ENCODE assay signal across 8 cellular contexts in the genomic region with DNA sequence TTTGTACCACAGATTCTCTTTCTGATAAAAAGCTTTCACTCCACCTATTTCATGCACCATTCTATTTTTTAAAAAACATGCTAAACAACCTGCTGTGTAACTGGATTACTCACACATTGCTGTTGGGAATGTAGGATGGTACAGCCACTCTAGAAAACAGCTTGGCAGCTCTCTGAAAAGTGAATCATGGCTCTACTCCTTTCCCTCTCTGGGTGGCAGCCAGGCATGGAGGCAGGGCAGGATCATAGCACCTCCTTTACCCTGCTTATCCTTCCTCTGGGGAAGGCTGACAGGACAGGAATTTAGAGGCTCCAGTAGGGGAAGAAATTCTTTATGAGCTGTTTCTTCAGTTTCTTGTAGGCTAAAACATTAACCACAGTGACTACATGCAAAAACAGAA. TPM values are rescaled to one million over a fixed set of nuclear protein-coding genes. Genes with fewer than 3 reads are reported as not detected.
DNase-seq lines count a peak whose midpoint lies in the region; ATAC-seq and TF ChIP-seq lines count a peak whose summit lies in the region.

No MANE protein-coding gene starts in this region.

- no peaks in the 10 kb centered on the region for H3K9me3 ChIP-seq in body of pancreas
- no peaks in the 10 kb centered on the region for H3K9me3 ChIP-seq in uterus
- no peaks in the 10 kb centered on the region for H3K9me3 ChIP-seq in colonic mucosa

- peak overlapping the region; percentile 18 for H3K27ac Mint-ChIP-seq in stimulated activated naive CD8-positive, alpha-beta T cell treated with anti-CD3 and anti-CD28 coated beads, Interleukin-15, Interleukin-2, amounts not matched to agents 100 ng/mL and 50 ng/mL, for 24 hours

- no peak for ATAC-seq in stimulated activated naive CD8-positive, alpha-beta T cell treated with anti-CD3 and anti-CD28 coated beads, Interleukin-15, Interleukin-2, amounts not matched to agents 100 U/mL and 50 U/mL, for 24 hours
- peak; percentile 47 for ATAC-seq in body of pancreas

- no peaks in the 10 kb centered on the region for H3K27me3 ChIP-seq in body of pancreas
- no peaks in the 10 kb centered on the region for H3K27me3 ChIP-seq in uterus
- H3K27me3 ChIP-seq in colonic mucosa: no peaks in the 10 kb centered on the region

- no peaks in the 10 kb centered on the region for H3K27me3 Mint-ChIP-seq in stimulated activated naive CD8-positive, alpha-beta T cell treated with anti-CD3 and anti-CD28 coated beads, Interleukin-15, Interleukin-2, amounts not matched to agents 100 ng/mL and 50 ng/mL, for 24 hours

- H3K4me3 ChIP-seq in body of pancreas: no peak overlapping the region
- H3K4me3 ChIP-seq in uterus: no peak overlapping the region
- H3K4me3 ChIP-seq in colonic mucosa: no peak overlapping the region

- peaks cover 13% of the 10 kb centered on the region for H3K4me1 ChIP-seq in body of pancreas
- no peaks in the 10 kb centered on the region for H3K4me1 ChIP-seq in uterus
- H3K4me1 ChIP-seq in colonic mucosa: no peaks in the 10 kb centered on the region

- TF ChIP-seq POLR2A in body of pancreas (IDR thresholded peaks at IDR 0.05): no peak
- TF ChIP-seq POLR2A in uterus (IDR thresholded peaks at IDR 0.05): no peak

- no peak overlapping the region for H3K4me3 Mint-ChIP-seq in stimulated activated naive CD8-positive, alpha-beta T cell treated with anti-CD3 and anti-CD28 coated beads, Interleukin-15, Interleukin-2, amounts not matched to agents 100 ng/mL and 50 ng/mL, for 24 hours

- H3K36me3 ChIP-seq in body of pancreas (replicated peaks in 1 of 2; ENCODE audit: insufficient read depth in 1 of 2, low read depth in 2 of 2) (no peaks in the 10 kb centered on the region), uterus (no peaks in the 10 kb centered on the region), colonic mucosa (no peaks in the 10 kb centered on the region)

- H3K4me1 Mint-ChIP-seq in stimulated activated naive CD8-positive, alpha-beta T cell treated with anti-CD3 and anti-CD28 coated beads, Interleukin-15, Interleukin-2, amounts not matched to agents 100 ng/mL and 50 ng/mL, for 24 hours (ENCODE audit: low read depth): peaks cover 47% of the 10 kb centered on the region

- H3K9ac ChIP-seq in colonic mucosa (ENCODE audit: low read depth in 2 of 2, low read length in 2 of 2): no peak overlapping the region

- H3K27ac ChIP-seq in body of pancreas (no peak overlapping the region), uterus (no peak overlapping the region), colonic mucosa (no peak overlapping the region)

- H3K36me3 Mint-ChIP-seq in stimulated activated naive CD8-positive, alpha-beta T cell treated with anti-CD3 and anti-CD28 coated beads, Interleukin-15, Interleukin-2, amounts not matched to agents 100 ng/mL and 50 ng/mL, for 24 hours (ENCODE audit: low read depth): peaks cover 7% of the 10 kb centered on the region

- TF ChIP-seq CTCF in body of pancreas (IDR thresholded peaks at IDR 0.05) (no peak), uterus (IDR thresholded peaks at IDR 0.05) (no peak), colonic mucosa (IDR thresholded peaks at IDR 0.05) (no peak)

- no peak for DNase-seq in stimulated activated naive CD8-positive, alpha-beta T cell treated with anti-CD3 and anti-CD28 coated beads, Interleukin-15, Interleukin-2, amounts not matched to agents 100 U/mL and 50 U/mL, for 24 hours
- peak; percentile 18 to 46 (median 24) for DNase-seq in body of pancreas
- DNase-seq in kidney tubule cell (ENCODE audit: low spot score): peak; percentile 98
- DNase-seq in uterus: peak; percentile 21 to 46
- DNase-seq in colonic mucosa: no peak
- no peak for DNase-seq in DMS153 treated with DMSO at 0.1 percent for 48 hours (lab: John Stamatoyannopoulos, UW; ENCODE audit: unreplicated experiment)
- no peak for DNase-seq in NCI-H2171 (lab: John Stamatoyannopoulos, UW)

- H3K9me3 Mint-ChIP-seq in stimulated activated naive CD8-positive, alpha-beta T cell treated with anti-CD3 and anti-CD28 coated beads, Interleukin-15, Interleukin-2, amounts not matched to agents 100 ng/mL and 50 ng/mL, for 24 hours: no peaks in the 10 kb centered on the region

- intact Hi-C loops in body of pancreas (cut with DNase I): no loop called here
- intact Hi-C loops in uterus (cut with DNase I; ENCODE audit: low total_unique reads): no loop called here
- intact Hi-C loops in colonic mucosa (cut with DNase I): no loop called here

RNA-seq across cellular contexts. Expression of a gene that starts 6.7 kb away (rescaled TPM):
- 1 to 10 TPM in 1 of 2 donors, not detected in 1; 1.6 TPM for total RNA-seq in body of pancreas
- 10 to 100 TPM in 1 of 4 donors, 1 to 10 TPM in 3; 1.5 to 40.9 (median 2.7) TPM for total RNA-seq in uterus
- total RNA-seq in colonic mucosa: 1 to 10 TPM in 1 of 2 donors, under 1 TPM in 1; 0.84 to 1.6 TPM

RNA-seq across cellular contexts. Expression of a gene that starts 34.1 kb away (rescaled TPM):
- total RNA-seq in body of pancreas (1 to 10 TPM; 7.3 to 9.9 TPM), uterus (10 to 100 TPM in 1 of 4 donors, 1 to 10 TPM in 2, under 1 TPM in 1; 0.51 to 38.7 (median 8.0) TPM), colonic mucosa (10 to 100 TPM; 11.1 to 11.8 TPM)

RNA-seq across cellular contexts. Expression of a gene that starts 50.0 kb away (rescaled TPM):
- total RNA-seq in body of pancreas (100 to 1,000 TPM; 660 to 698 TPM), uterus (1,000 to 10,000 TPM in 3 of 4 donors, 100 to 1,000 TPM in 1; 875 to 4,841 (median 1,355) TPM), colonic mucosa (100 to 1,000 TPM; 829 to 885 TPM)

RNA-seq across cellular contexts. Expression of a gene that starts 50.5 kb away (rescaled TPM):
- total RNA-seq in body of pancreas (1 to 10 TPM in 1 of 2 donors, not detected in 1; 1.3 TPM), uterus (1 to 10 TPM in 1 of 4 donors, under 1 TPM in 2, not detected in 1; 0.64 to 2.9 (median 0.83) TPM), colonic mucosa (1 to 10 TPM in 1 of 2 donors, under 1 TPM in 1; 0.62 to 6.4 TPM)

Comparison
In these comparisons a context has a peak if more than half of its experiments do, and no peak if none do; other contexts are left out.
1. DNase-seq: peak in body of pancreas (4 of 4), kidney tubule cell (single experiment) and uterus (2 of 2); none in stimulated activated naive CD8-positive, alpha-beta T cell treated with anti-CD3 and anti-CD28 coated beads, Interleukin-15, Interleukin-2, amounts not matched to agents 100 U/mL and 50 U/mL, for 24 hours (single experiment), colonic mucosa (single experiment), DMS153 treated with DMSO at 0.1 percent for 48 hours (single experiment) and NCI-H2171 (single experiment).